ENCODE assay signal across 18 cellular contexts in the genomic region with DNA sequence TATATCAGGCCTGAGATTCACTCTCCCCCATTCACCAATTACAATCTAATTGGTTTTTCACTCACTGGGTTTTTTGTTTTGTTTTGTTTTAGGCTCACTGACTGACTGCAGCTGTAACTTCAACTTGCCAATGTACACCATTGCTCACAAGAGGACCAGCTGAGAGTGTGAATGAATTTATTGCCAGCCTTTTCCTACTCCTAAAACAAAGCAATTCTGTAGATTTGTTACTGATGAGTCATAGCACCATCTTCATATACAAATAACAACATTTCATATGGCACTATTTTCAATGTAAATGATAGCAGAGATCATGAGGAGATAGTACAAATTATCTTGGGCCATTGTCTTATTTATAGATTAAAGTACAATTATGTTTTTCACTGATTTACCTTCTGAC.
"Had no signal": no experiment of that assay in that cellular context is flagged by ENCODE, and none has a peak within 500 bp of the region (broad histone marks: within the 10 kb centered on the region; RNA-seq: fewer than 3 reads in every experiment).

No MANE protein-coding gene starts in this region.

- H3K4me1 ChIP-seq: right atrium auricular region, suprapubic skin had no signal

- H3K27ac Mint-ChIP-seq: activated naive CD8-positive, alpha-beta T cell treated with anti-CD3 and anti-CD28 coated beads, Interleukin-2, amount 10 ng/mL, durations not matched to agents 7 days and 5 days; dendritic cell treated with granulocyte-macrophage colony-stimulating factor and Interleukin-4, amounts not matched to agents 40 ng/mL and 50 ng/mL, for 4 days; memory B cell; natural killer cell treated with Interleukin-12 subunit alpha and Interleukin-12 subunit beta and Interleukin-15 and Interleukin-18, amount 100 ng/mL, for 72 hours; progenitor cell of endocrine pancreas; T-helper 2 cell treated with Interferon-gamma antibody and Interleukin-4, amounts not matched to agents 5 μg/mL and 100 μg/mL, for 36 hours had no signal

- H3K79me2 ChIP-seq: hepatocyte had no signal

- H3K4me3 ChIP-seq: hepatocyte, right atrium auricular region, suprapubic skin had no signal

- H3K9me3 Mint-ChIP-seq: activated naive CD8-positive, alpha-beta T cell treated with anti-CD3 and anti-CD28 coated beads, Interleukin-2, amount 10 ng/mL, durations not matched to agents 7 days and 5 days; dendritic cell treated with granulocyte-macrophage colony-stimulating factor and Interleukin-4, amounts not matched to agents 40 ng/mL and 50 ng/mL, for 4 days; memory B cell; natural killer cell treated with Interleukin-12 subunit alpha and Interleukin-12 subunit beta and Interleukin-15 and Interleukin-18, amount 100 ng/mL, for 72 hours; T-helper 2 cell treated with Interferon-gamma antibody and Interleukin-4, amounts not matched to agents 5 μg/mL and 100 μg/mL, for 36 hours had no signal

- H3K4me2 ChIP-seq: hepatocyte had no signal

- DNase-seq: activated CD4-positive, alpha-beta T cell treated with anti-CD3 and anti-CD28 coated beads, Interleukin-2, amount 50 U/mL, for 1 hour; activated naive CD4-positive, alpha-beta T cell; activated naive CD8-positive, alpha-beta T cell treated with anti-CD3 and anti-CD28 coated beads, Interleukin-2, amount 10 ng/mL, durations not matched to agents 7 days and 5 days; cerebellar nuclear complex; erythroblast; islet precursor cell; nucleus accumbens; stimulated activated naive CD8-positive, alpha-beta T cell treated with anti-CD3 and anti-CD28 coated beads, Interleukin-15, Interleukin-2, amounts not matched to agents 100 U/mL and 50 U/mL, for 24 hours; trophoblast cell had no signal

- H3K27me3 ChIP-seq: hepatocyte, right atrium auricular region, suprapubic skin had no signal

- H3K36me3 ChIP-seq: right atrium auricular region, suprapubic skin had no signal

- ATAC-seq: left lobe of liver; natural killer cell treated with Interleukin-12 subunit alpha and Interleukin-12 subunit beta and Interleukin-15 and Interleukin-18, amount 100 ng/mL, for 72 hours; stimulated activated naive CD8-positive, alpha-beta T cell treated with anti-CD3 and anti-CD28 coated beads, Interleukin-15, Interleukin-2, amounts not matched to agents 100 U/mL and 50 U/mL, for 24 hours had no signal

- H3K4me1 Mint-ChIP-seq: activated naive CD8-positive, alpha-beta T cell treated with anti-CD3 and anti-CD28 coated beads, Interleukin-2, amount 10 ng/mL, durations not matched to agents 7 days and 5 days; memory B cell had no signal

- H3K36me3 Mint-ChIP-seq: activated naive CD8-positive, alpha-beta T cell treated with anti-CD3 and anti-CD28 coated beads, Interleukin-2, amount 10 ng/mL, durations not matched to agents 7 days and 5 days; memory B cell; natural killer cell treated with Interleukin-12 subunit alpha and Interleukin-12 subunit beta and Interleukin-15 and Interleukin-18, amount 100 ng/mL, for 72 hours had no signal

- H3K27me3 Mint-ChIP-seq: dendritic cell treated with granulocyte-macrophage colony-stimulating factor and Interleukin-4, amounts not matched to agents 40 ng/mL and 50 ng/mL, for 4 days; memory B cell; progenitor cell of endocrine pancreas had no signal

- H3K9me3 ChIP-seq: right atrium auricular region, suprapubic skin had no signal

- H3K4me3 Mint-ChIP-seq: activated naive CD8-positive, alpha-beta T cell treated with anti-CD3 and anti-CD28 coated beads, Interleukin-2, amount 10 ng/mL, durations not matched to agents 7 days and 5 days; dendritic cell treated with granulocyte-macrophage colony-stimulating factor and Interleukin-4, amounts not matched to agents 40 ng/mL and 50 ng/mL, for 4 days; memory B cell; natural killer cell treated with Interleukin-12 subunit alpha and Interleukin-12 subunit beta and Interleukin-15 and Interleukin-18, amount 100 ng/mL, for 72 hours; T-helper 2 cell treated with Interferon-gamma antibody and Interleukin-4, amounts not matched to agents 5 μg/mL and 100 μg/mL, for 36 hours had no signal

- H3K27ac ChIP-seq: hepatocyte, right atrium auricular region, suprapubic skin had no signal
